8 cellular contexts compared by ENCODE assay signal in genomic region chr2:196171248-196171871, GRCh38. TPM values are rescaled to one million over a fixed set of nuclear protein-coding genes. Genes with fewer than 3 reads are reported as not detected.
DNase-seq lines count a peak whose midpoint lies in the region; ATAC-seq and TF ChIP-seq lines count a peak whose summit lies in the region.

Gene STK17B, minus strand, starts transcription at chr2:196171578. Its CDS starts 8,195 bp downstream, at chr2:196163383.

- no peaks in the 10 kb centered on the region for H3K27me3 Mint-ChIP-seq in activated CD4-positive, alpha-beta T cell treated with anti-CD3 and anti-CD28 coated beads, Interleukin-2, amount 10 ng/mL, durations not matched to agents 24 days and 14 days

- peak; percentile 95 for DNase-seq in Ammon's horn (ENCODE audit: low spot score)
- peak; percentile 86 to 97 for DNase-seq in NCI-H526 (lab: John Stamatoyannopoulos, UW)
- peak; percentile 98 for DNase-seq in activated CD4-positive, alpha-beta T cell treated with anti-CD3 and anti-CD28 coated beads, Interleukin-2, amount 10 ng/mL, durations not matched to agents 24 days and 14 days
- DNase-seq in coronary artery (ENCODE audit: low spot score): peak; percentile 96
- peak; percentile 97 for DNase-seq in left kidney (ENCODE audit: low read depth, low spot score)
- DNase-seq in stimulated activated CD4-positive, alpha-beta T cell treated with anti-CD3 and anti-CD28 coated beads, Interleukin-1b, Interleukin-23, amount 100 ng/mL, for 48 hours: peak; percentile 97

- peak within 1 kb of the TSS; percentile 81 to 93 for H3K27ac ChIP-seq in coronary artery

- H3K4me3 Mint-ChIP-seq in activated CD4-positive, alpha-beta T cell treated with anti-CD3 and anti-CD28 coated beads, Interleukin-2, amount 10 ng/mL, durations not matched to agents 24 days and 14 days: peak within 1 kb of the TSS; percentile 93

- H3K36me3 Mint-ChIP-seq in activated CD4-positive, alpha-beta T cell treated with anti-CD3 and anti-CD28 coated beads, Interleukin-2, amount 10 ng/mL, durations not matched to agents 24 days and 14 days (ENCODE audit: low read depth): peaks cover 38% of the 10 kb centered on the region

- H3K4me1 Mint-ChIP-seq in activated CD4-positive, alpha-beta T cell treated with anti-CD3 and anti-CD28 coated beads, Interleukin-2, amount 10 ng/mL, durations not matched to agents 24 days and 14 days: peaks cover 40% of the 10 kb centered on the region

- peak; percentile 98 for TF ChIP-seq POLR2A in GM19099 (IDR thresholded peaks at IDR 0.05; ENCODE audit: extremely low read depth, insufficient read length, low read depth)

- peak; percentile 60 for ATAC-seq in HG03432 (IDR thresholded peaks at IDR 0.05; ENCODE audit: unreplicated experiment)

- intact Hi-C loops in activated CD4-positive, alpha-beta T cell treated with anti-CD3 and anti-CD28 coated beads, Interleukin-2, amount 10 ng/mL, durations not matched to agents 24 days and 14 days (cut with micrococcal nuclease): loop anchor here (1.0 to 10.0 kb wide), 6 partner anchors 11 to 1333 kb away; partner anchors contain the start of genes HSPE1 and SLC39A10

- H3K9me3 Mint-ChIP-seq in activated CD4-positive, alpha-beta T cell treated with anti-CD3 and anti-CD28 coated beads, Interleukin-2, amount 10 ng/mL, durations not matched to agents 24 days and 14 days: no peaks in the 10 kb centered on the region

- H3K4me3 ChIP-seq in coronary artery: peak within 1 kb of the TSS; percentile 85

- TF ChIP-seq CTCF in coronary artery (IDR thresholded peaks at IDR 0.05): no peak

- peak within 1 kb of the TSS; percentile 99 for H3K27ac Mint-ChIP-seq in activated CD4-positive, alpha-beta T cell treated with anti-CD3 and anti-CD28 coated beads, Interleukin-2, amount 10 ng/mL, durations not matched to agents 24 days and 14 days

RNA-seq across cellular contexts. Expression of gene STK17B, which starts in this region (rescaled TPM):
- 129 and 131 TPM in 2 replicates for total RNA-seq in activated CD4-positive, alpha-beta T cell treated with anti-CD3 and anti-CD28 coated beads, Interleukin-2, amount 10 ng/mL, durations not matched to agents 24 days and 14 days

Comparison
In these comparisons a context has a peak if more than half of its experiments do, and no peak if none do; other contexts are left out.
1. Peak in every context shown above with its lines: DNase-seq, ATAC-seq, H3K4me3 ChIP-seq and H3K27ac ChIP-seq.